Comparison of ENCODE assay signal across 22 cellular contexts in genomic region chr10:102791754-102792153, GRCh38. TPM values are rescaled to one million over a fixed set of nuclear protein-coding genes. Genes with fewer than 3 reads are reported as not detected.
DNase-seq lines count a peak whose midpoint lies in the region; ATAC-seq and TF ChIP-seq lines count a peak whose summit lies in the region.
"Had no signal": no experiment of that assay in that cellular context is flagged by ENCODE, and none has a peak within 500 bp of the region (broad histone marks: within the 10 kb centered on the region; RNA-seq: fewer than 3 reads in every experiment).

No MANE protein-coding gene starts in this region.

- no peak overlapping the region for H2AFZ ChIP-seq in SK-N-SH (ENCODE audit: low read depth)

- H3K27ac Mint-ChIP-seq in CD14-positive monocyte, result peak overlapping the region in 5 of 7 donors; percentile 2 to 71 (median 42)
- H3K27ac Mint-ChIP-seq: activated CD8-positive, alpha-beta memory T cell treated with anti-CD3 and anti-CD28 coated beads, Interleukin-2, amount 10 ng/mL, durations not matched to agents 7 days and 5 days had no signal

- H3K36me3 Mint-ChIP-seq in CD14-positive monocyte, result peaks cover 16 to 39% of the 10 kb centered on the region in 2 donors

- CTCF ChIA-PET in SK-N-SH (lab: Yijun Ruan, JAX), result interaction anchor here (0.9 to 2.3 kb wide), 4 partner anchors 12 to 38 kb away, joined by 3 to 7 read pairs (median 4); no protein-coding TSS in a partner anchor

- H3K4me3 ChIP-seq in SK-N-SH (ENCODE audit: low read depth in 2 of 2, low read length in 1 of 2) (no peak overlapping the region), gastrocnemius medialis (no peak overlapping the region)
- H3K4me3 ChIP-seq: right lobe of liver, SJSA1 had no signal

- peaks cover 0 to 5% (median 0%) of the 10 kb centered on the region in 7 donors for H3K9me3 Mint-ChIP-seq in CD14-positive monocyte

- DNase-seq in CD14-positive monocyte (ENCODE audit: low spot score), result no peak
- DNase-seq in SK-N-SH, result peak; percentile 52
- DNase-seq in foreskin melanocyte, result peak; percentile 50
- DNase-seq in gastrocnemius medialis, result no peak
- no peak for DNase-seq in NCI-H2107 (lab: John Stamatoyannopoulos, UW)
- DNase-seq in inferior parietal cortex (ENCODE audit: extremely low spot score), result no peak
- no peak for DNase-seq in NCI-H1092 treated with DMSO at 0.1 percent for 48 hours (lab: John Stamatoyannopoulos, UW)
- DNase-seq: activated CD4-positive, CD25-positive, alpha-beta regulatory T cell treated with anti-CD3 and anti-CD28 coated beads, Interleukin-2, amount 50 U/mL, for 72 hours; activated CD8-positive, alpha-beta memory T cell treated with anti-CD3 and anti-CD28 coated beads, Interleukin-2, amount 10 ng/mL, durations not matched to agents 7 days and 5 days; activated effector memory CD4-positive, alpha-beta T cell treated with anti-CD3 and anti-CD28 coated beads, Interleukin-2, amount 50 U/mL, for 16 hours; amygdala; NCI-H1694 treated with DMSO at 0.1 percent for 48 hours; NCI-H446; right lobe of liver; stimulated activated CD4-positive, alpha-beta T cell treated with anti-CD3 and anti-CD28 coated beads, Interleukin-2, amount 100 ng/mL, for 24 hours had no signal

- H3K79me2 ChIP-seq in SK-N-SH (ENCODE audit: insufficient read depth), result peaks cover 56% of the 10 kb centered on the region

- H3K36me3 ChIP-seq in SK-N-SH (replicated peaks in 1 of 2; ENCODE audit: control insufficient read depth in 1 of 2, insufficient read depth in 2 of 2, low read length in 1 of 2), result peaks cover 0 to 11% of the 10 kb centered on the region in 2 experiments
- no peaks in the 10 kb centered on the region for H3K36me3 ChIP-seq in gastrocnemius medialis
- H3K36me3 ChIP-seq: right lobe of liver, SJSA1 had no signal

- TF ChIP-seq EP300 in SK-N-SH (IDR thresholded peaks at IDR 0.05; ENCODE audit: borderline replicate concordance in 1 of 2, low read depth in 1 of 2, low read length in 1 of 2), result peak in 1 of 2 experiments; percentile 17; a peak in 1 of 4 replicates

- H4K20me1 ChIP-seq in SK-N-SH (ENCODE audit: insufficient read depth), result peaks cover 22% of the 10 kb centered on the region; the same call in 1 of the 2 replicates

- WGBS in SK-N-SH (ENCODE audit: low lambda C conversion rate), result 71% methylated on average over 2 of the region's 2 CpGs

- no peak for TF ChIP-seq POLR2A in gastrocnemius medialis (IDR thresholded peaks at IDR 0.05)

- H3K9me3 ChIP-seq in SK-N-SH (no peaks in the 10 kb centered on the region), gastrocnemius medialis (no peaks in the 10 kb centered on the region)
- H3K9me3 ChIP-seq: right lobe of liver, SJSA1 had no signal

- POLR2A ChIA-PET in SK-N-SH (lab: Yijun Ruan, JAX), result no interaction called here

- no peak overlapping the region for H3K9ac ChIP-seq in SK-N-SH

- peaks cover 0 to 2% (median 0%) of the 10 kb centered on the region in 3 donors for H3K27me3 Mint-ChIP-seq in CD14-positive monocyte (ENCODE audit: low read depth in 3 of 3)
- H3K27me3 Mint-ChIP-seq: activated CD8-positive, alpha-beta memory T cell treated with anti-CD3 and anti-CD28 coated beads, Interleukin-2, amount 10 ng/mL, durations not matched to agents 7 days and 5 days had no signal

- peaks cover 37% of the 10 kb centered on the region for H3K4me1 Mint-ChIP-seq in CD14-positive monocyte

- H3K9me2 ChIP-seq in SK-N-SH, result no peaks in the 10 kb centered on the region

- H3K27ac ChIP-seq in SK-N-SH (ENCODE audit: low read depth in 2 of 2, low read length in 1 of 2) (peak overlapping the region; percentile 32 to 88; a peak in 3 of 4 replicates), gastrocnemius medialis (peak overlapping the region; percentile 91 to 100 (median 96))
- H3K27ac ChIP-seq: right lobe of liver, SJSA1 had no signal

- intact Hi-C loops in CD14-positive monocyte (cut with micrococcal nuclease) (no loop called here), gastrocnemius medialis (cut with DNase I; ENCODE audit: low total_unique reads) (no loop called here)

- no peak overlapping the region for H3K4me3 Mint-ChIP-seq in CD14-positive monocyte
- H3K4me3 Mint-ChIP-seq: activated CD8-positive, alpha-beta memory T cell treated with anti-CD3 and anti-CD28 coated beads, Interleukin-2, amount 10 ng/mL, durations not matched to agents 7 days and 5 days had no signal

- no peak for ATAC-seq in gastrocnemius medialis
- no peak for ATAC-seq in GM19328 (IDR thresholded peaks at IDR 0.05; ENCODE audit: unreplicated experiment)
- ATAC-seq: activated CD8-positive, alpha-beta memory T cell treated with anti-CD3 and anti-CD28 coated beads, Interleukin-2, amount 10 ng/mL, durations not matched to agents 7 days and 5 days; right lobe of liver had no signal

- TF ChIP-seq CTCF in CD14-positive monocyte (IDR thresholded peaks at IDR 0.05), result no peak
- no peak for TF ChIP-seq CTCF in SK-N-SH (IDR thresholded peaks at IDR 0.05)
- TF ChIP-seq CTCF in gastrocnemius medialis (IDR thresholded peaks at IDR 0.05 in 4 of 5, conservative IDR thresholded peaks at IDR 0.05 in 1 of 5), result no peak

- no peak for TF ChIP-seq RAD21 in SK-N-SH (IDR thresholded peaks at IDR 0.05; ENCODE audit: low read length)

- no peaks in the 10 kb centered on the region for H3K27me3 ChIP-seq in SK-N-SH (ENCODE audit: insufficient read depth)
- no peaks in the 10 kb centered on the region for H3K27me3 ChIP-seq in gastrocnemius medialis
- H3K27me3 ChIP-seq: right lobe of liver, SJSA1 had no signal

- in situ Hi-C loops in gastrocnemius medialis (cut with MboI; ENCODE audit: low sequenced_read_pairs in 4 of 4), result no loop called here

- no peak overlapping the region; the same call in 1 of the 2 replicates for H3K4me2 ChIP-seq in SK-N-SH

- H3F3A ChIP-seq in SK-N-SH (replicated peaks; ENCODE audit: insufficient read depth), result no peaks in the 10 kb centered on the region

- H3K4me1 ChIP-seq in SK-N-SH (ENCODE audit: control insufficient read depth in 1 of 2, insufficient read depth in 2 of 2, low read depth in 1 of 2, low read length in 1 of 2) (peaks cover 9 to 18% of the 10 kb centered on the region in 2 experiments), gastrocnemius medialis (peaks cover 93 to 94% of the 10 kb centered on the region in 2 donors)

TF ChIP-seq in SK-N-SH, 30 proteins besides CTCF, POLR2A, EP300 and RAD21:
- TF ChIP-seq GABPA (IDR thresholded peaks at IDR 0.05; ENCODE audit: low read depth) (no peak), RFX5 (IDR thresholded peaks at IDR 0.05; ENCODE audit: low read length) (no peak), RCOR1 (IDR thresholded peaks at IDR 0.05; ENCODE audit: low read length) (peak; percentile 58; the same call in 1 of the 2 replicates), CHD2 (IDR thresholded peaks at IDR 0.05; ENCODE audit: low read length, partially characterized antibody) (peak; percentile 62)

RNA-seq across cellular contexts. Expression of gene CYP17A1, which starts 45.5 kb away (rescaled TPM):
- polyA plus RNA-seq in CD14-positive monocyte (not detected), SK-N-SH (2012; rRNA removed) (not detected in 2 replicates)
- not detected in 2 replicates for polyA plus RNA-seq in SK-N-SH (2012; cell fraction: cytosol; rRNA removed)
- 0.04 TPM in 1 of 2 replicates, not detected in the other for polyA plus RNA-seq in SK-N-SH (2012; cell fraction: nucleus; rRNA removed)
- total RNA-seq in gastrocnemius medialis, result 1 to 10 TPM in 1 of 4 donors, not detected in 3; 4.2 TPM
- total RNA-seq: activated CD8-positive, alpha-beta memory T cell treated with anti-CD3 and anti-CD28 coated beads, Interleukin-2, amount 10 ng/mL, durations not matched to agents 7 days and 5 days; endothelial cell of umbilical vein; glomerular endothelial cell; lung microvascular endothelial cell; MCF 10A; SJSA1; subcutaneous adipose tissue had no signal
- polyA plus RNA-seq: endothelial cell of umbilical vein had no signal

RNA-seq across cellular contexts. Expression of gene WBP1L, which starts 48.0 kb away (rescaled TPM):
- polyA plus RNA-seq in CD14-positive monocyte (10 to 100 TPM; 38.3 to 43.0 TPM), SK-N-SH (2012; rRNA removed) (22.8 and 29.8 TPM in 2 replicates)
- 16.7 and 23.9 TPM in 2 replicates for polyA plus RNA-seq in SK-N-SH (2012; cell fraction: cytosol; rRNA removed)
- 11.2 and 13.4 TPM in 2 replicates for polyA plus RNA-seq in SK-N-SH (2012; cell fraction: nucleus; rRNA removed)
- total RNA-seq in gastrocnemius medialis, result 100 to 1,000 TPM; 103 to 204 (median 145) TPM

Comparison
In these comparisons a context has a peak if more than half of its experiments do, and no peak if none do; other contexts are left out.
1. DNase-seq: peak in SK-N-SH (single experiment) and foreskin melanocyte (single experiment); none in CD14-positive monocyte (single experiment), gastrocnemius medialis (0 of 2), NCI-H2107 (single experiment), inferior parietal cortex (single experiment) and NCI-H1092 treated with DMSO at 0.1 percent for 48 hours (single experiment).